Comparison of ENCODE assay signal across 2 cellular contexts in genomic region chr1:21323091-21323490, GRCh38.
TF ChIP-seq lines count a peak whose summit lies in the region.

No MANE protein-coding gene starts in this region.

TF ChIP-seq in SK-N-SH, 30 proteins besides CTCF, POLR2A, EP300 and RAD21 (continued from another document):
- no peak for TF ChIP-seq CHD2 (IDR thresholded peaks at IDR 0.05; ENCODE audit: low read length, partially characterized antibody)

TF ChIP-seq in SK-N-SH treated with all-trans-retinoic acid at 6 μM for 48 hours, 23 proteins besides CTCF, POLR2A, EP300 and RAD21 (continued from another document):
- TF ChIP-seq POU6F1 (CRISPR knock-in tag; IDR thresholded peaks at IDR 0.05; ENCODE audit: borderline replicate concordance, low read depth) (no peak), CSRNP3 (CRISPR knock-in tag; IDR thresholded peaks at IDR 0.05) (no peak), TCF4 (CRISPR knock-in tag; IDR thresholded peaks at IDR 0.05; ENCODE audit: borderline replicate concordance) (no peak), ZNF70 (CRISPR knock-in tag; IDR thresholded peaks at IDR 0.05) (no peak), ZFP30 (CRISPR knock-in tag; IDR thresholded peaks at IDR 0.05) (no peak), ESRRG (CRISPR knock-in tag; IDR thresholded peaks at IDR 0.05) (no peak), ISL1 (CRISPR knock-in tag; IDR thresholded peaks at IDR 0.05) (no peak)
